Comparison of ENCODE assay signal across 8 cellular contexts in genomic region chr9:125189011-125189360, GRCh38. TPM values are rescaled to one million over a fixed set of nuclear protein-coding genes. Genes with fewer than 3 reads are reported as not detected.
A peak's percentile ranks its signal among the peaks of the same experiment; 100 is the strongest.
DNase-seq lines count a peak whose midpoint lies in the region; ATAC-seq, FAIRE-seq and TF ChIP-seq lines count a peak whose summit lies in the region.

No MANE protein-coding gene starts in this region.

- peak; percentile 9 for ATAC-seq in Right ventricle myocardium superior (ENCODE audit: poor library complexity)

- H2BK120ac ChIP-seq in trophoblast cell (ENCODE audit: insufficient read depth, low read length, poor library complexity), result no peak overlapping the region

- DNase-seq in BJ (ENCODE audit: low read depth) (no peak), GM20000 (ENCODE audit: low spot score) (peak; percentile 34), HuH-7 (ENCODE audit: low spot score) (peak; percentile 23), activated T-helper 1 cell treated with Interleukin-2 at 50 U/mL for 16 hours (ENCODE audit: low read depth) (peak; percentile 25), Right ventricle myocardium superior (peak; percentile 50), trophoblast cell (peak; percentile 21 to 37), frontal cortex (ENCODE audit: low spot score in 2 of 2) (no peak), DMS153 (lab: John Stamatoyannopoulos, UW) (no peak)

- peak overlapping the region; percentile 100 for H3K4me3 ChIP-seq in BJ (ENCODE audit: low read depth, low read length)
- peak overlapping the region; percentile 99 for H3K4me3 ChIP-seq in trophoblast cell (ENCODE audit: low read depth, low read length)

- CTCF ChIA-PET in BJ (lab: Yijun Ruan, JAX), result no interaction called here

- peaks cover 8% of the 10 kb centered on the region for H3K79me1 ChIP-seq in trophoblast cell (ENCODE audit: low read length)

- peaks cover 16% of the 10 kb centered on the region for H3K79me2 ChIP-seq in trophoblast cell (ENCODE audit: control insufficient read depth, insufficient read depth, low read length, poor library complexity)

- no CpG with 5 or more reads among the region's 26 CpGs for WGBS in trophoblast cell (ENCODE audit: extremely low coverage, insufficient coverage, insufficient read length)

- POLR2A ChIA-PET in BJ (lab: Charles Lee), result no interaction called here

- no peak overlapping the region for H3K14ac ChIP-seq in trophoblast cell (ENCODE audit: low read length)

- no peaks in the 10 kb centered on the region for H3K36me3 ChIP-seq in BJ (ENCODE audit: control insufficient read depth, insufficient read depth, low read length)
- no peaks in the 10 kb centered on the region for H3K36me3 ChIP-seq in trophoblast cell (ENCODE audit: control insufficient read depth in 1 of 2, insufficient read depth in 2 of 2, low read length in 2 of 2)

- H2BK12ac ChIP-seq in trophoblast cell (ENCODE audit: low read length), result no peak overlapping the region

- H2AFZ ChIP-seq in trophoblast cell (ENCODE audit: insufficient read depth, low read length, poor library complexity), result peak overlapping the region; percentile 84

- FAIRE-seq in frontal cortex (lab: Jason Lieb, UNC), result no peak

- H3K9me3 ChIP-seq in trophoblast cell (ENCODE audit: insufficient read depth, low read depth, low read length), result no peaks in the 10 kb centered on the region

- peaks cover 2 to 5% of the 10 kb centered on the region in 2 experiments for H3K4me1 ChIP-seq in trophoblast cell (ENCODE audit: control insufficient read depth in 1 of 2, insufficient read depth in 2 of 2, low read length in 2 of 2)

- H4K8ac ChIP-seq in trophoblast cell (ENCODE audit: low read depth, low read length), result peak overlapping the region; percentile 90

- no peak overlapping the region for H2AK5ac ChIP-seq in trophoblast cell (ENCODE audit: low read length)

- intact Hi-C loops in Right ventricle myocardium superior (cut with DNase I), result no loop called here

- H4K12ac ChIP-seq in trophoblast cell (ENCODE audit: low read depth, low read length), result peak overlapping the region; percentile 79

- H3K4ac ChIP-seq in trophoblast cell (ENCODE audit: low read depth, low read length), result peak overlapping the region; percentile 71

- no peak overlapping the region for H2BK5ac ChIP-seq in trophoblast cell (ENCODE audit: low read depth, low read length, poor library complexity)

- H3K4me2 ChIP-seq in trophoblast cell (ENCODE audit: low read length), result peak overlapping the region; percentile 67

- TF ChIP-seq CTCF in BJ (IDR thresholded peaks at IDR 0.05; ENCODE audit: insufficient read depth, low read depth, low read length) (no peak), GM20000 (IDR thresholded peaks at IDR 0.05; ENCODE audit: extremely low read depth, missing control alignments) (no peak)

- H3K23ac ChIP-seq in trophoblast cell (ENCODE audit: low read length), result no peak overlapping the region

- no peak overlapping the region for H3K18ac ChIP-seq in trophoblast cell (ENCODE audit: low read length)

- no peak overlapping the region for H4K91ac ChIP-seq in trophoblast cell (ENCODE audit: low read depth, low read length)

- no peak overlapping the region for H3K27ac ChIP-seq in trophoblast cell (ENCODE audit: low read depth, low read length)

- H3K27me3 ChIP-seq in BJ (ENCODE audit: control insufficient read depth, insufficient read depth, low read length) (no peaks in the 10 kb centered on the region), trophoblast cell (ENCODE audit: insufficient read depth, low read length) (no peaks in the 10 kb centered on the region)

- H3K9ac ChIP-seq in trophoblast cell (ENCODE audit: low read length), result peak overlapping the region; percentile 98

RNA-seq across cellular contexts. Expression of gene PPP6C, which starts 0.6 kb away (rescaled TPM):
- 7.7 and 19.5 TPM in 2 replicates for polyA plus RNA-seq in BJ (2011; rRNA removed)
- polyA minus RNA-seq in BJ (2011; rRNA and poly(A)+ RNA removed), result 9.6 and 12.2 TPM in 2 replicates
- 34.2 TPM for total RNA-seq in Right ventricle myocardium superior
- 28.3 and 28.4 TPM in 2 replicates for polyA plus RNA-seq in trophoblast cell (2013)
- 19.2 TPM for total RNA-seq in frontal cortex

RNA-seq across cellular contexts. Expression of gene RABEPK, which starts 11.4 kb away (rescaled TPM):
- polyA plus RNA-seq in BJ (2011; rRNA removed), result 43.6 and 53.6 TPM in 2 replicates
- 13.1 and 21.8 TPM in 2 replicates for polyA minus RNA-seq in BJ (2011; rRNA and poly(A)+ RNA removed)
- total RNA-seq in Right ventricle myocardium superior (7.0 TPM), frontal cortex (25.7 TPM)
- polyA plus RNA-seq in trophoblast cell (2013), result 13.4 and 14.1 TPM in 2 replicates

RNA-seq across cellular contexts. Expression of gene SCAI, which starts 45.7 kb away (rescaled TPM):
- polyA plus RNA-seq in BJ (2011; rRNA removed), result 2.0 and 4.4 TPM in 2 replicates
- 4.0 and 7.2 TPM in 2 replicates for polyA minus RNA-seq in BJ (2011; rRNA and poly(A)+ RNA removed)
- total RNA-seq in Right ventricle myocardium superior, result 3.3 TPM
- polyA plus RNA-seq in trophoblast cell (2013), result 4.8 and 5.5 TPM in 2 replicates
- 50.5 TPM for total RNA-seq in frontal cortex

RNA-seq across cellular contexts. Expression of gene HSPA5, which starts 52.2 kb away (rescaled TPM):
- 215 and 305 TPM in 2 replicates for polyA plus RNA-seq in BJ (2011; rRNA removed)
- polyA minus RNA-seq in BJ (2011; rRNA and poly(A)+ RNA removed), result 140 and 185 TPM in 2 replicates
- total RNA-seq in Right ventricle myocardium superior (159 TPM), frontal cortex (23.6 TPM)
- polyA plus RNA-seq in trophoblast cell (2013), result 701 and 742 TPM in 2 replicates

Comparison
In these comparisons a context has a peak if more than half of its experiments do, and no peak if none do; other contexts are left out.
1. DNase-seq: peak in GM20000 (single experiment), HuH-7 (single experiment), activated T-helper 1 cell treated with Interleukin-2 at 50 U/mL for 16 hours (single experiment), Right ventricle myocardium superior (single experiment) and trophoblast cell (2 of 2); none in BJ (single experiment), frontal cortex (0 of 2) and DMS153 (single experiment).
2. RNA of gene SCAI, which starts 45.7 kb away (total RNA-seq): 50.5 TPM in frontal cortex (single experiment); 3.3 TPM in Right ventricle myocardium superior (single experiment); every median in the first group is over 10 times any median in the second.